In the genomic region with DNA sequence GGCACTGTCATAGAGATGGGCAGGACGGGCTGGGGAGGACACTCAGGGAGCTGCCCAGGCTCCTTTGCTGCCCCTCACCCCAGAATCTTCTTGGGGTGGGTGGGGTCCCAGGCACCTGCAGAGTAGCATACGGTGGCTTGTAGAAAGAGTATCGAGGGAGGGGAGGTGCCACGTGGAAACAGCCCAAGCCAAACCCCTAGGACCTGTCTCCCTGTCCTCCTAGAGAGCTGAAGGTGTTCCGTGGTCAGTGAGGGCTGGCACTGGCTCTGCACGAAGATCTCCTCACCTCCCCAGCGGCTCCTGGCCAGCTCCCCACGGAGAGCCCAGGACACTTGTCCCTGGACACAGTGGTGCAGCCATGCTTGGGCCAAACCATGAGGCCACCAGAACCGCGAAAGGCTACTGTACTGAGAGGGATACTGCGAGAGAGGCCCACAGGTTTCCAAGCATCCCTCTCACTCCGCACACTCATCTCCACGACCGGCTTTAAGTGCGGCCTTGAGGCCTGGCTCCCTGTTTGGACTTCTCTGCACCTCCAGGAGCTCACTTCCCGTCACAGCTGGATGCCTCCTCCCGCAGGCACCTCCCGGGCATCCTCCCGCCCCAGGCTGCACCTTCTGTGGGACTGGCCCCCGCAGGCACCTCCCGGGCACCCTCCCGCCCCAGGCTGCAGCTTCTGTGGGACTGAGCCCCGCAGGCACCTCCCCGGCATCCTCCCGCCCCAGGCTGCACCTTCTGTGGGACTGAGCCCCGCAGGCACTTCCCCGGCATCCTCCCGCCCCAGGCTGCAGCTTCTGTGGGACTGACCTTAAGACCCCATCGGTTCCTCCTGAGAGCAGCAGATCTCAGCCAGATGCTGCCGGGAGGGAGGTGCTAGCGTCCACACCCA, we compare ENCODE assay signal across 11 cellular contexts. TPM values are rescaled to one million over a fixed set of nuclear protein-coding genes. Genes with fewer than 3 reads are reported as not detected.
DNase-seq lines count a peak whose midpoint lies in the region; ATAC-seq and TF ChIP-seq lines count a peak whose summit lies in the region.
"Had no signal": no experiment of that assay in that cellular context is flagged by ENCODE, and none has a peak within 500 bp of the region (broad histone marks: within the 10 kb centered on the region; RNA-seq: fewer than 3 reads in every experiment).

No MANE protein-coding gene starts in this region.

- H3K27ac Mint-ChIP-seq in activated CD8-positive, alpha-beta memory T cell treated with anti-CD3 and anti-CD28 coated beads, Interleukin-2, amount 10 ng/mL, durations not matched to agents 7 days and 5 days = no peak overlapping the region
- H3K27ac Mint-ChIP-seq in endodermal cell = no peak overlapping the region

- no peak overlapping the region for H3K4me3 ChIP-seq in NT2/D1 (ENCODE audit: insufficient read length, low read depth)
- H3K4me3 ChIP-seq in endodermal cell (ENCODE audit: low read length) = peak overlapping the region; percentile 80
- H3K4me3 ChIP-seq in psoas muscle = no peak overlapping the region

- intact Hi-C loops in psoas muscle (cut with DNase I) = no loop called here

- H3K4me3 Mint-ChIP-seq in activated CD8-positive, alpha-beta memory T cell treated with anti-CD3 and anti-CD28 coated beads, Interleukin-2, amount 10 ng/mL, durations not matched to agents 7 days and 5 days = peak overlapping the region; percentile 24
- H3K4me3 Mint-ChIP-seq in endodermal cell = peak overlapping the region; percentile 88

- H3K27me3 ChIP-seq in NT2/D1 (ENCODE audit: insufficient read depth, insufficient read length) = peaks cover 10% of the 10 kb centered on the region
- peaks cover 4% of the 10 kb centered on the region for H3K27me3 ChIP-seq in endodermal cell (ENCODE audit: control insufficient read depth, insufficient read depth, low read length, poor library complexity, severe bottlenecking)
- H3K27me3 ChIP-seq in psoas muscle (ENCODE audit: insufficient read depth in 3 of 3, low read length in 2 of 3) = no peaks in the 10 kb centered on the region

- H3K36me3 ChIP-seq in NT2/D1 (ENCODE audit: insufficient read depth, insufficient read length, low read length) (peaks cover 33% of the 10 kb centered on the region), endodermal cell (ENCODE audit: control insufficient read depth, insufficient read depth, low read length) (no peaks in the 10 kb centered on the region), psoas muscle (ENCODE audit: insufficient read depth in 1 of 2, low read depth in 1 of 2) (peaks cover 0 to 3% of the 10 kb centered on the region in 2 donors)

- TF ChIP-seq CTCF in endodermal cell (conservative IDR thresholded peaks at IDR 0.05) (no peak), psoas muscle (IDR thresholded peaks at IDR 0.05) (no peak)

- peaks cover 28% of the 10 kb centered on the region for H3K4me1 ChIP-seq in NT2/D1 (ENCODE audit: insufficient read depth, insufficient read length)
- peaks cover 17% of the 10 kb centered on the region for H3K4me1 ChIP-seq in endodermal cell (ENCODE audit: control insufficient read depth, insufficient read depth, low read length)
- H3K4me1 ChIP-seq in psoas muscle = peaks cover 16% of the 10 kb centered on the region

- 91 to 92% methylated on average over 14 to 31 of the region's 31 CpGs for WGBS in endodermal cell (ENCODE audit: insufficient coverage in 1 of 2, insufficient read length in 1 of 2), 2 experiments
- 82 to 85% (median 85%) methylated on average over 30 to 31 of the region's 31 CpGs for WGBS in psoas muscle, 3 donors

- CTCF ChIA-PET in activated CD8-positive, alpha-beta memory T cell treated with anti-CD3 and anti-CD28 coated beads, Interleukin-2, amount 10 ng/mL, durations not matched to agents 7 days and 5 days (lab: Charles Lee) = interaction anchor here (1.8 to 2.3 kb wide), 3 partner anchors 30 to 101 kb away, joined by 6 to 14 read pairs (median 10); partner anchors contain the start of gene ANAPC11

- peaks cover 2% of the 10 kb centered on the region for H3K27me3 Mint-ChIP-seq in activated CD8-positive, alpha-beta memory T cell treated with anti-CD3 and anti-CD28 coated beads, Interleukin-2, amount 10 ng/mL, durations not matched to agents 7 days and 5 days
- peaks cover 6% of the 10 kb centered on the region for H3K27me3 Mint-ChIP-seq in endodermal cell (ENCODE audit: insufficient read depth)

- H3K9me3 ChIP-seq in NT2/D1 (ENCODE audit: insufficient read depth, low read length) = no peaks in the 10 kb centered on the region
- no peaks in the 10 kb centered on the region for H3K9me3 ChIP-seq in endodermal cell (ENCODE audit: control insufficient read depth, low read length)
- H3K9me3 ChIP-seq in psoas muscle = no peaks in the 10 kb centered on the region

- DNase-seq in activated CD8-positive, alpha-beta memory T cell treated with anti-CD3 and anti-CD28 coated beads, Interleukin-2, amount 10 ng/mL, durations not matched to agents 7 days and 5 days = no peak
- DNase-seq in activated CD8-positive, alpha-beta memory T cell treated with anti-CD3 and anti-CD28 coated beads, Interleukin-2, amount 50 U/mL, for 48 hours = no peak
- DNase-seq in NT2/D1 (ENCODE audit: low read depth, low spot score) = no peak
- DNase-seq in endodermal cell = no peak
- DNase-seq in psoas muscle = peak; percentile 15 to 48
- DNase-seq in hepatic stellate cell (ENCODE audit: low spot score) = no peak
- DNase-seq in NCI-H526 treated with DMSO at 0.1 percent for 48 hours (lab: John Stamatoyannopoulos, UW) = no peak
- no peak for DNase-seq in effector CD4-positive, alpha-beta T cell
- DNase-seq: activated CD8-positive, alpha-beta memory T cell treated with anti-CD3 and anti-CD28 coated beads for 24 hours; GF-D8; NCI-H2081 treated with DMSO at 0.1 percent for 48 hours had no signal

- peaks cover 30% of the 10 kb centered on the region for H3K4me1 Mint-ChIP-seq in activated CD8-positive, alpha-beta memory T cell treated with anti-CD3 and anti-CD28 coated beads, Interleukin-2, amount 10 ng/mL, durations not matched to agents 7 days and 5 days
- H3K4me1 Mint-ChIP-seq in endodermal cell = peaks cover 16% of the 10 kb centered on the region

- H3K36me3 Mint-ChIP-seq in activated CD8-positive, alpha-beta memory T cell treated with anti-CD3 and anti-CD28 coated beads, Interleukin-2, amount 10 ng/mL, durations not matched to agents 7 days and 5 days = no peaks in the 10 kb centered on the region
- no peaks in the 10 kb centered on the region for H3K36me3 Mint-ChIP-seq in endodermal cell (ENCODE audit: low read depth)

- no peak overlapping the region for H3K27ac ChIP-seq in endodermal cell (ENCODE audit: low read depth, low read length)
- H3K27ac ChIP-seq in psoas muscle = no peak overlapping the region

- H3K9me3 Mint-ChIP-seq in activated CD8-positive, alpha-beta memory T cell treated with anti-CD3 and anti-CD28 coated beads, Interleukin-2, amount 10 ng/mL, durations not matched to agents 7 days and 5 days (ENCODE audit: low read depth) = no peaks in the 10 kb centered on the region
- H3K9me3 Mint-ChIP-seq in endodermal cell = no peaks in the 10 kb centered on the region

- H3K9ac ChIP-seq in NT2/D1 (ENCODE audit: insufficient read length, low read depth) (peak overlapping the region; percentile 92), endodermal cell (ENCODE audit: extremely low read depth, low read length, poor library complexity, severe bottlenecking) (no peak overlapping the region)

- ATAC-seq in activated CD8-positive, alpha-beta memory T cell treated with anti-CD3 and anti-CD28 coated beads, Interleukin-2, amount 10 ng/mL, durations not matched to agents 7 days and 5 days = no peak
- ATAC-seq in psoas muscle = no peak

RNA-seq across cellular contexts. Expression of gene MAFG, which starts 2.0 kb away (rescaled TPM):
- total RNA-seq in activated CD8-positive, alpha-beta memory T cell treated with anti-CD3 and anti-CD28 coated beads, Interleukin-2, amount 10 ng/mL, durations not matched to agents 7 days and 5 days = 10 to 100 TPM; 20.2 to 23.8 TPM
- 10 to 100 TPM; 39.9 to 54.1 TPM for total RNA-seq in endodermal cell
- 16.8 TPM for polyA plus RNA-seq in endodermal cell (2013, experiment 1 of 2)
- 15.6 TPM for polyA plus RNA-seq in endodermal cell (2013, experiment 2 of 2)
- 10 to 100 TPM; 43.1 to 74.2 (median 53.7) TPM for total RNA-seq in psoas muscle
- polyA plus RNA-seq in psoas muscle = 10 to 100 TPM; 21.6 to 73.7 (median 26.6) TPM

RNA-seq across cellular contexts. Expression of gene PYCR1, which starts 7.6 kb away (rescaled TPM):
- 10 to 100 TPM; 27.7 to 61.7 TPM for total RNA-seq in activated CD8-positive, alpha-beta memory T cell treated with anti-CD3 and anti-CD28 coated beads, Interleukin-2, amount 10 ng/mL, durations not matched to agents 7 days and 5 days
- total RNA-seq in endodermal cell (100 to 1,000 TPM; 104 to 107 TPM), psoas muscle (10 to 100 TPM in 2 of 4 donors, 1 to 10 TPM in 2; 5.4 to 12.5 (median 9.5) TPM)
- polyA plus RNA-seq in endodermal cell (2013, experiment 1 of 2) = 100 TPM
- 91.8 TPM for polyA plus RNA-seq in endodermal cell (2013, experiment 2 of 2)
- polyA plus RNA-seq in psoas muscle = 10 to 100 TPM in 2 of 3 donors, 1 to 10 TPM in 1; 8.3 to 23.2 (median 15.2) TPM

RNA-seq across cellular contexts. Expression of gene SIRT7, which starts 11.5 kb away (rescaled TPM):
- total RNA-seq in activated CD8-positive, alpha-beta memory T cell treated with anti-CD3 and anti-CD28 coated beads, Interleukin-2, amount 10 ng/mL, durations not matched to agents 7 days and 5 days = 10 to 100 TPM; 55.1 to 61.0 TPM
- total RNA-seq in endodermal cell = 10 to 100 TPM; 21.8 to 22.1 TPM
- 15.5 TPM for polyA plus RNA-seq in endodermal cell (2013, experiment 1 of 2)
- polyA plus RNA-seq in endodermal cell (2013, experiment 2 of 2) = 12.7 TPM
- total RNA-seq in psoas muscle = 10 to 100 TPM in 1 of 4 donors, 1 to 10 TPM in 3; 3.9 to 10.2 (median 6.3) TPM
- 10 to 100 TPM in 2 of 3 donors, 1 to 10 TPM in 1; 5.7 to 14.2 (median 10.4) TPM for polyA plus RNA-seq in psoas muscle

RNA-seq across cellular contexts. Expression of gene MYADML2, which starts 17.5 kb away (rescaled TPM):
- not detected for total RNA-seq in activated CD8-positive, alpha-beta memory T cell treated with anti-CD3 and anti-CD28 coated beads, Interleukin-2, amount 10 ng/mL, durations not matched to agents 7 days and 5 days
- total RNA-seq in endodermal cell = not detected
- polyA plus RNA-seq in endodermal cell (2013, experiment 1 of 2) = not detected
- polyA plus RNA-seq in endodermal cell (2013, experiment 2 of 2) = not detected
- total RNA-seq in psoas muscle = 10 to 100 TPM in 3 of 4 donors, 1 to 10 TPM in 1; 9.7 to 58.0 (median 13.4) TPM
- polyA plus RNA-seq in psoas muscle = 10 to 100 TPM in 1 of 3 donors, 1 to 10 TPM in 1, under 1 TPM in 1; 0.47 to 95.8 (median 9.1) TPM

RNA-seq across cellular contexts. Expression of gene PCYT2, which starts 18.3 kb away (rescaled TPM):
- total RNA-seq in activated CD8-positive, alpha-beta memory T cell treated with anti-CD3 and anti-CD28 coated beads, Interleukin-2, amount 10 ng/mL, durations not matched to agents 7 days and 5 days = 10 to 100 TPM; 48.5 TPM
- total RNA-seq in endodermal cell = 10 to 100 TPM; 66.8 to 70.9 TPM
- 38.9 TPM for polyA plus RNA-seq in endodermal cell (2013, experiment 1 of 2)
- 40.4 TPM for polyA plus RNA-seq in endodermal cell (2013, experiment 2 of 2)
- 10 to 100 TPM; 10.2 to 26.9 (median 19.2) TPM for total RNA-seq in psoas muscle
- 10 to 100 TPM; 13.2 to 14.1 (median 13.3) TPM for polyA plus RNA-seq in psoas muscle

Comparison
In these comparisons a context has a peak if more than half of its experiments do, and no peak if none do; other contexts are left out.
1. DNase-seq: peak in psoas muscle (2 of 2); none in activated CD8-positive, alpha-beta memory T cell treated with anti-CD3 and anti-CD28 coated beads, Interleukin-2, amount 10 ng/mL, durations not matched to agents 7 days and 5 days (single experiment), activated CD8-positive, alpha-beta memory T cell treated with anti-CD3 and anti-CD28 coated beads, Interleukin-2, amount 50 U/mL, for 48 hours (single experiment), NT2/D1 (single experiment), endodermal cell (single experiment), hepatic stellate cell (single experiment), NCI-H526 treated with DMSO at 0.1 percent for 48 hours (single experiment) and effector CD4-positive, alpha-beta T cell (single experiment).